Comparison of ENCODE assay signal across 17 cellular contexts in the genomic region with DNA sequence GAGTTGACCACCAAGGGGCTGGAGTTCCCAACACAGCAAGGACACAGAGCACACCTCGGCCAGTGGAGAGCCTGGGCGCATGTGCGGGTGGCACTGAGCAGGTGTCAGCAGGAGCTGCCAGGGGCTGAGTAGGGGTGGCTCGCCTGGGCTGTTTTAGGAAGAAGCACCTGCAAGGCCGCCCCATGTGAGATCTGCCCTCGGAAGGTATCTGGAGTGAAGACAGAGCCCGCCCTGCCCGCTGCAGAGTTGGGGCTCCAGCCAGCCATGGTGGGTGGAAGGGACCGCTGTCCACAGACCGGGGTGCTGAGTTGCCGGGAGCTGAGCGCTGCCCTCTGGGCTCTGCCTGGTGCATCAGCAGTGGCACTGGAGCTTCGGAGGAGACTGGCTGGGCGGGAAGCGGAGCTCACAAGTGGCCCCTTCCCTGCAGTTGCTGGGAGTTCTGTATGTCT. TPM values are rescaled to one million over a fixed set of nuclear protein-coding genes. Genes with fewer than 3 reads are reported as not detected.
DNase-seq lines count a peak whose midpoint lies in the region; ATAC-seq, FAIRE-seq and TF ChIP-seq lines count a peak whose summit lies in the region.
"Had no signal": no experiment of that assay in that cellular context is flagged by ENCODE, and none has a peak within 500 bp of the region (broad histone marks: within the 10 kb centered on the region; RNA-seq: fewer than 3 reads in every experiment).

No MANE protein-coding gene starts in this region.

- no peaks in the 10 kb centered on the region for H4K20me1 ChIP-seq in H9 (ENCODE audit: control insufficient read depth, insufficient read depth, insufficient read length)
- H4K20me1 ChIP-seq in GM12878 (ENCODE audit: control insufficient read depth, insufficient read depth), result no peaks in the 10 kb centered on the region

- H3K9ac ChIP-seq in H9 (ENCODE audit: extremely low read depth, insufficient read length, low read length) (no peak overlapping the region), GM12878 (ENCODE audit: control insufficient read depth, insufficient read depth, low read length) (no peak overlapping the region), mesenchymal stem cell (ENCODE audit: low read length) (no peak overlapping the region)

- H3K4me1 Mint-ChIP-seq in H9, result peaks cover 0 to 7% of the 10 kb centered on the region in 2 experiments; a peak in 3 of 4 replicates

- H3K4me1 ChIP-seq in H9 (ENCODE audit: insufficient read depth, low read length) (no peaks in the 10 kb centered on the region), GM12878 (ENCODE audit: control insufficient read depth, insufficient read depth, low read length) (no peaks in the 10 kb centered on the region), mesenchymal stem cell (ENCODE audit: control insufficient read depth, insufficient read depth, low read depth, low read length) (peaks cover 8% of the 10 kb centered on the region)

- no peak overlapping the region for H3K23ac ChIP-seq in H9 (ENCODE audit: insufficient read length, low read depth, low read length)
- no peak overlapping the region for H3K23ac ChIP-seq in mesenchymal stem cell (ENCODE audit: low read length in 2 of 2)

- no peaks in the 10 kb centered on the region for H3K23me2 ChIP-seq in H9 (ENCODE audit: insufficient read length, low read depth, low read length, poor library complexity, severe bottlenecking)

- H2AFZ ChIP-seq in H9 (ENCODE audit: low read length) (no peak overlapping the region), GM12878 (ENCODE audit: control insufficient read depth, low read depth, low read length) (no peak overlapping the region), mesenchymal stem cell (ENCODE audit: low read depth, low read length) (no peak overlapping the region)

- intact Hi-C loops in GM12878 (cut with micrococcal nuclease; ENCODE audit: unreplicated experiment), result no loop called here
- intact Hi-C loops in left colon (cut with DNase I, micrococcal nuclease), result no loop called here

- no peak overlapping the region for H3K14ac ChIP-seq in H9 (ENCODE audit: insufficient read depth, low read length)
- no peak overlapping the region for H3K14ac ChIP-seq in mesenchymal stem cell (ENCODE audit: low read length in 2 of 2)

- H4K91ac ChIP-seq in H9 (ENCODE audit: insufficient read length, low read depth, low read length) (no peak overlapping the region), mesenchymal stem cell (ENCODE audit: low read length) (no peak overlapping the region)

- H2BK20ac ChIP-seq in H9 (ENCODE audit: low read depth, low read length, poor library complexity, severe bottlenecking), result no peak overlapping the region

- H3K9me3 ChIP-seq in H9 (ENCODE audit: control insufficient read depth, low read depth, low read length) (no peaks in the 10 kb centered on the region), GM12878 (replicated peaks; ENCODE audit: control insufficient read depth, insufficient read depth, low read length) (no peaks in the 10 kb centered on the region), mesenchymal stem cell (ENCODE audit: control insufficient read depth, low read length) (no peaks in the 10 kb centered on the region)
- H3K9me3 ChIP-seq: adrenal gland had no signal

- H3K36me3 ChIP-seq in BJ (ENCODE audit: control insufficient read depth, insufficient read depth, low read length), result no peaks in the 10 kb centered on the region
- H3K36me3 ChIP-seq in GM12878 (ENCODE audit: control insufficient read depth in 2 of 2, insufficient read depth in 2 of 2, low read length in 1 of 2), result no peaks in the 10 kb centered on the region
- peaks cover 0 to 92% of the 10 kb centered on the region in 2 experiments for H3K36me3 ChIP-seq in mesenchymal stem cell (ENCODE audit: control insufficient read depth in 1 of 2, insufficient read depth in 2 of 2, low read depth in 1 of 2, low read length in 2 of 2)
- H3K36me3 ChIP-seq: adrenal gland had no signal

- DNase-seq in BJ (ENCODE audit: low read depth) (no peak), H9 (peak; percentile 71), GM12878 (ENCODE audit: low read depth, low spot score) (no peak), mesenchymal stem cell (peak; percentile 11), left colon (no peak), NCI-H510A (lab: John Stamatoyannopoulos, UW) (no peak)
- DNase-seq: activated T-cell treated with anti-CD3 and anti-CD28 coated beads, Interleukin-2, amount 50 U/mL, for 24 hours; kidney glomerular epithelial cell; naive B cell had no signal

- RAD21 ChIA-PET in GM12878 (lab: Charles Lee; ENCODE audit: unreplicated experiment), result no interaction called here

- no peak overlapping the region for H3K18ac ChIP-seq in H9 (ENCODE audit: insufficient read length, low read depth, low read length)
- H3K18ac ChIP-seq in mesenchymal stem cell (ENCODE audit: low read depth in 1 of 2, low read length in 2 of 2), result no peak overlapping the region

- no peak overlapping the region for H3T11ph ChIP-seq in H9 (ENCODE audit: low read length)

- no peak overlapping the region for H3K27ac Mint-ChIP-seq in H9
- H3K27ac Mint-ChIP-seq: activated T-cell treated with anti-CD3 and anti-CD28 coated beads, Interleukin-2, amount 50 U/mL, for 24 hours had no signal

- H3K4me2 ChIP-seq in H9 (ENCODE audit: insufficient read depth, insufficient read length, low read length) (no peak overlapping the region), GM12878 (ENCODE audit: control insufficient read depth, insufficient read depth) (no peak overlapping the region), mesenchymal stem cell (ENCODE audit: low read length, poor library complexity, severe bottlenecking) (no peak overlapping the region)

- H4K8ac ChIP-seq in H9 (replicated peaks; ENCODE audit: insufficient read length, low read depth, low read length) (no peak overlapping the region), mesenchymal stem cell (ENCODE audit: low read length) (no peak overlapping the region)

- SMC1A ChIA-PET in GM12878 (lab: Charles Lee; ENCODE audit: uncharacterized antibody, unreplicated experiment), result no interaction called here

- H3K4me3 ChIP-seq in BJ (ENCODE audit: low read depth, low read length) (no peak overlapping the region), GM12878 (no peak overlapping the region), mesenchymal stem cell (ENCODE audit: insufficient read depth in 1 of 2, low read depth in 1 of 2, low read length in 2 of 2) (no peak overlapping the region)
- H3K4me3 ChIP-seq: adrenal gland, dorsolateral prefrontal cortex, skin epidermis had no signal

- H3K36me3 Mint-ChIP-seq in H9 (ENCODE audit: insufficient read depth in 1 of 3, low read depth in 3 of 3), result no peaks in the 10 kb centered on the region
- H3K36me3 Mint-ChIP-seq: naive B cell had no signal

- H2BK5ac ChIP-seq in H9 (ENCODE audit: insufficient read length, low read length) (no peak overlapping the region), mesenchymal stem cell (ENCODE audit: low read depth, low read length, poor library complexity, severe bottlenecking) (no peak overlapping the region)

- no peaks in the 10 kb centered on the region for H3K9me3 Mint-ChIP-seq in H9
- H3K9me3 Mint-ChIP-seq: activated T-cell treated with anti-CD3 and anti-CD28 coated beads, Interleukin-2, amount 50 U/mL, for 24 hours; naive B cell had no signal

- H3K27me3 ChIP-seq in BJ (ENCODE audit: control insufficient read depth, insufficient read depth, low read length), result no peaks in the 10 kb centered on the region
- H3K27me3 ChIP-seq in H9 (ENCODE audit: insufficient read depth, low read length), result no peaks in the 10 kb centered on the region
- H3K27me3 ChIP-seq in GM12878 (replicated peaks in 1 of 2; ENCODE audit: control insufficient read depth in 2 of 2, insufficient read depth in 2 of 2, low read length in 1 of 2), result no peaks in the 10 kb centered on the region; a peak in 1 of 4 replicates
- peaks cover 0 to 45% of the 10 kb centered on the region in 2 experiments for H3K27me3 ChIP-seq in mesenchymal stem cell (ENCODE audit: control insufficient read depth in 1 of 2, insufficient read depth in 1 of 2, low read length in 2 of 2)
- H3K27me3 ChIP-seq: adrenal gland had no signal

- no peak for TF ChIP-seq POLR2A in GM12878 (IDR thresholded peaks at IDR 0.05; ENCODE audit: low read depth, low read length)

- POLR2A ChIA-PET in BJ (lab: Charles Lee) (no interaction called here), GM12878 (lab: Charles Lee) (no interaction called here)

- TF ChIP-seq RAD21 in GM12878 (IDR thresholded peaks at IDR 0.05; ENCODE audit: insufficient read depth, low read depth, low read length), result no peak

- in situ Hi-C loops in GM12878 (cut with MboI), result no loop called here

- no CpG with 5 or more reads among the region's 15 CpGs for WGBS in H9 (ENCODE audit: extremely low coverage, insufficient read length, low lambda C conversion rate)
- 66% methylated on average over 15 of the region's 15 CpGs for WGBS in GM12878 (ENCODE audit: insufficient coverage, insufficient replicate concordance, low lambda C conversion rate, missing lambda C conversion rate)
- 81% methylated on average over 15 of the region's 15 CpGs for WGBS in mesenchymal stem cell

- H3K27ac ChIP-seq in H9 (ENCODE audit: insufficient read length, low read depth, low read length) (no peak overlapping the region), GM12878 (ENCODE audit: control insufficient read depth, insufficient read depth) (no peak overlapping the region), mesenchymal stem cell (ENCODE audit: low read length, poor library complexity, severe bottlenecking) (no peak overlapping the region)
- H3K27ac ChIP-seq: adrenal gland, dorsolateral prefrontal cortex, HL-60, skin epidermis had no signal

- TF ChIP-seq CTCF in BJ (IDR thresholded peaks at IDR 0.05; ENCODE audit: insufficient read depth, low read depth, low read length) (0 out of 2 replicates have a peak, but pooled peaks have one; percentile 8), H9 (conservative IDR thresholded peaks at IDR 0.05) (peak; percentile 21; the same call in 2 of the 3 replicates), GM12878 (IDR thresholded peaks at IDR 0.05 in 2 of 3, conservative IDR thresholded peaks at IDR 0.05 in 1 of 3; ENCODE audit: control insufficient read depth in 2 of 3, extremely low read depth in 1 of 3, insufficient read depth in 1 of 3, low read depth in 3 of 3, low read length in 3 of 3) (no peak)

- no peak overlapping the region for H2BK15ac ChIP-seq in H9 (ENCODE audit: low read depth, low read length)
- no peak overlapping the region for H2BK15ac ChIP-seq in mesenchymal stem cell (ENCODE audit: low read depth, poor library complexity, severe bottlenecking)

- FAIRE-seq in GM12878 (lab: Jason Lieb, UNC), result no peak
- FAIRE-seq: frontal cortex had no signal

- BruUV-seq in GM12878 (replicated peaks; lab: Mats Ljungman, UMichigan), result no TSS peak

- H3K79me2 ChIP-seq in H9 (ENCODE audit: insufficient read depth, low read length) (no peaks in the 10 kb centered on the region), GM12878 (ENCODE audit: control insufficient read depth, insufficient read depth, low read length) (no peaks in the 10 kb centered on the region)

- CTCF ChIA-PET in BJ (lab: Yijun Ruan, JAX), result interaction anchor here (1.0 to 2.5 kb wide), 2 partner anchors 11 to 153 kb away, joined by 3 to 13 read pairs; no protein-coding TSS in a partner anchor
- CTCF ChIA-PET in GM12878 (lab: Yijun Ruan, JAX), result no interaction called here

- H3K27me3 Mint-ChIP-seq in H9 (ENCODE audit: low read depth), result no peaks in the 10 kb centered on the region; the same call in 1 of the 2 replicates
- H3K27me3 Mint-ChIP-seq: activated T-cell treated with anti-CD3 and anti-CD28 coated beads, Interleukin-2, amount 50 U/mL, for 24 hours had no signal

- ATAC-seq in GM12878 (no peak), HG02973 (IDR thresholded peaks at IDR 0.05; ENCODE audit: unreplicated experiment) (no peak), left colon (no peak), GM21576 (IDR thresholded peaks at IDR 0.05; ENCODE audit: unreplicated experiment) (no peak)
- ATAC-seq: activated CD4-positive, CD25-positive, alpha-beta regulatory T cell treated with anti-CD3 and anti-CD28 coated beads, Interleukin-2, amount 50 U/mL, for 24 hours had no signal

- H3K56ac ChIP-seq in H9 (ENCODE audit: insufficient read length, low read depth, low read length), result no peak overlapping the region

- H3K4ac ChIP-seq in H9 (ENCODE audit: low read depth, low read length), result no peak overlapping the region
- no peak overlapping the region for H3K4ac ChIP-seq in mesenchymal stem cell (ENCODE audit: low read depth in 1 of 2, low read length in 2 of 2)

- H4K5ac ChIP-seq in H9 (ENCODE audit: insufficient read length, low read depth, low read length), result no peak overlapping the region

- H3K79me1 ChIP-seq in H9 (ENCODE audit: insufficient read depth, low read depth, low read length, poor library complexity, severe bottlenecking) (no peaks in the 10 kb centered on the region), mesenchymal stem cell (replicated peaks; ENCODE audit: low read length, poor library complexity, severe bottlenecking) (no peaks in the 10 kb centered on the region)

- H2AK5ac ChIP-seq in H9 (ENCODE audit: insufficient read length, low read length) (no peak overlapping the region), mesenchymal stem cell (ENCODE audit: low read length, severe bottlenecking) (no peak overlapping the region)

- H3K4me3 Mint-ChIP-seq in H9, result no peak overlapping the region
- H3K4me3 Mint-ChIP-seq: activated T-cell treated with anti-CD3 and anti-CD28 coated beads, Interleukin-2, amount 50 U/mL, for 24 hours had no signal

- TF ChIP-seq EP300 in GM12878 (IDR thresholded peaks at IDR 0.05; ENCODE audit: borderline replicate concordance in 1 of 2, control insufficient read depth in 1 of 2, low read depth in 2 of 2, low read length in 2 of 2), result no peak

- H2BK12ac ChIP-seq in H9 (ENCODE audit: insufficient read length, low read depth, low read length) (no peak overlapping the region), mesenchymal stem cell (ENCODE audit: low read length in 2 of 2) (no peak overlapping the region)

- H2BK120ac ChIP-seq in H9 (ENCODE audit: low read depth, low read length, poor library complexity, severe bottlenecking), result no peak overlapping the region
- no peak overlapping the region for H2BK120ac ChIP-seq in mesenchymal stem cell (ENCODE audit: low read depth, low read length)

RNA-seq across cellular contexts. Expression of a gene that starts 35.2 kb away (rescaled TPM):
- 32.0 and 33.6 TPM in 2 replicates for polyA plus RNA-seq in BJ (2011; rRNA removed)
- polyA minus RNA-seq in BJ (2011; rRNA and poly(A)+ RNA removed), result 16.2 and 18.4 TPM in 2 replicates
- 35.0 and 36.6 TPM in 2 replicates for total RNA-seq in H9 (2021)
- 339 and 407 TPM in 2 replicates for total RNA-seq in GM12878 (2013; cell fraction: nucleolus; rRNA removed)
- 35.5 and 37.5 TPM in 2 replicates for total RNA-seq in GM12878 (2014; rRNA removed)
- total RNA-seq in GM12878 (2014; rRNA removed; fragmentation: Illumina TruSeq; extraction: Trizol), result 52.0 and 56.3 TPM in 2 replicates
- total RNA-seq in GM12878 (2021), result 35.2 and 38.7 TPM in 2 replicates
- 67.1 TPM for polyA plus RNA-seq in GM12878 (2011; ENCODE audit: low read depth)
- 63.6 and 66.4 TPM in 2 replicates for polyA plus RNA-seq in GM12878 (2011; rRNA removed)
- polyA plus RNA-seq in GM12878 (2011; cell fraction: cytosol; rRNA removed), result 46.3 and 47.5 TPM in 2 replicates
- polyA plus RNA-seq in GM12878 (2011; cell fraction: nucleus; rRNA removed), result 145 and 152 TPM in 2 replicates
- polyA plus RNA-seq in GM12878 (2012), result 45.2 and 50.8 TPM in 2 replicates
- 69.1 and 85.4 TPM in 2 replicates for polyA plus RNA-seq in GM12878 (2014; fragmentation: Illumina TruSeq; extraction: Trizol)
- polyA plus RNA-seq in GM12878 (2014; fragmentation: Nextera tagmentation; extraction: Ambion mirVana), result 10 to 100 TPM; 36.7 to 45.0 TPM
- polyA plus RNA-seq in GM12878 (2014; rRNA removed), result 66.8 and 68.2 TPM in 2 replicates
- polyA plus RNA-seq in GM12878 (2016; fragmentation: Nextera tagmentation; extraction: Ambion mirVana), result 10 to 100 TPM; 44.7 to 46.0 TPM
- polyA minus RNA-seq in GM12878 (2011; rRNA and poly(A)+ RNA removed), result 73.9 and 87.6 TPM in 2 replicates
- 16.7 and 18.6 TPM in 2 replicates for polyA minus RNA-seq in GM12878 (2011; cell fraction: cytosol; rRNA and poly(A)+ RNA removed)
- 44.0 and 60.1 TPM in 2 replicates for polyA minus RNA-seq in GM12878 (2011; cell fraction: nucleus; rRNA and poly(A)+ RNA removed)
- polyA plus RNA-seq in mesenchymal stem cell (2013, experiment 1 of 2), result 16.7 TPM
- 15.7 TPM for polyA plus RNA-seq in mesenchymal stem cell (2013, experiment 2 of 2)
- 10 to 100 TPM; 27.7 to 28.7 TPM for total RNA-seq in left colon

Comparison
In these comparisons a context has a peak if more than half of its experiments do, and no peak if none do; other contexts are left out.
1. DNase-seq: peak in H9 (single experiment) and mesenchymal stem cell (single experiment); none in BJ (single experiment), GM12878 (single experiment), left colon (0 of 2) and NCI-H510A (single experiment).
2. CTCF ChIP-seq: peak in BJ (single experiment) and H9 (single experiment); none in GM12878 (0 of 3).